19 cellular contexts compared by ENCODE assay signal in the genomic region with DNA sequence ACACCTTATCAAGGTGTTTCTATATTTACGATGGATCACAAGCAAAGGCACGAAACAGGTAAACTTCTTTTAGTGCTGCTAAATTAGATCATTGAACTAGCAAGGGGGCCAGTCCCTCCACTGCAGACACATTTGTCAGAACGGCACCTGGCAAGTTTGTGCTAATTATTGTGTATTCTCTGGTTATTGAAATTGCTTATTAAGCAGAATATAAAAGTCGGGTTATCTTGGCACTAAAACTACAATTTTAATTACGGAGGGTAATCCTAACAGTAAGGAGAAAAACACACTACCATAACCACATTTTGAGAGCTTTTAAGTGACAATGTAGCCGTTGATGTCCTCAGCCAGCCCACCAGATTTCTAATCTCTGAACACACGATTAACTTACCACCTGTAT.
"Had no signal": no experiment of that assay in that cellular context is flagged by ENCODE, and none has a peak within 500 bp of the region (broad histone marks: within the 10 kb centered on the region; RNA-seq: fewer than 3 reads in every experiment).

No MANE protein-coding gene starts in this region.

- H3K27ac ChIP-seq: heart left ventricle, neutrophil, suprapubic skin, thyroid gland, upper lobe of right lung, vagina had no signal

- H3K36me3 ChIP-seq: heart left ventricle, neutrophil, suprapubic skin, thyroid gland, upper lobe of right lung, vagina had no signal

- H3K27me3 ChIP-seq: neutrophil, vagina had no signal

- H3K4me3 ChIP-seq: heart left ventricle, smooth muscle cell, suprapubic skin, thyroid gland, upper lobe of right lung, vagina had no signal

- ATAC-seq: esophagus mucosa; heart left ventricle; naive thymus-derived CD4-positive, alpha-beta T cell; right cardiac atrium; upper lobe of right lung had no signal

- H3K9me3 ChIP-seq: heart left ventricle, neutrophil, suprapubic skin, thyroid gland, upper lobe of right lung, vagina had no signal

- FAIRE-seq: endometrium, frontal cortex, islet of Langerhans had no signal

- H3K4me1 ChIP-seq: upper lobe of right lung, vagina had no signal

- H3K4me2 ChIP-seq: smooth muscle cell had no signal

- DNase-seq: effector memory CD4-positive, alpha-beta T cell; heart left ventricle; hypothalamus; kidney glomerular epithelial cell; naive thymus-derived CD4-positive, alpha-beta T cell; nephron progenitor cell; stimulated activated CD4-positive, alpha-beta T cell treated with anti-CD3 and anti-CD28 coated beads, Interleukin-2, amount 100 ng/mL, for 48 hours; stimulated activated naive CD4-positive, alpha-beta T cell treated with Interleukin-2 at 50 U/mL for 16 hours; thyroid gland; upper lobe of right lung had no signal
